In the genomic region with DNA sequence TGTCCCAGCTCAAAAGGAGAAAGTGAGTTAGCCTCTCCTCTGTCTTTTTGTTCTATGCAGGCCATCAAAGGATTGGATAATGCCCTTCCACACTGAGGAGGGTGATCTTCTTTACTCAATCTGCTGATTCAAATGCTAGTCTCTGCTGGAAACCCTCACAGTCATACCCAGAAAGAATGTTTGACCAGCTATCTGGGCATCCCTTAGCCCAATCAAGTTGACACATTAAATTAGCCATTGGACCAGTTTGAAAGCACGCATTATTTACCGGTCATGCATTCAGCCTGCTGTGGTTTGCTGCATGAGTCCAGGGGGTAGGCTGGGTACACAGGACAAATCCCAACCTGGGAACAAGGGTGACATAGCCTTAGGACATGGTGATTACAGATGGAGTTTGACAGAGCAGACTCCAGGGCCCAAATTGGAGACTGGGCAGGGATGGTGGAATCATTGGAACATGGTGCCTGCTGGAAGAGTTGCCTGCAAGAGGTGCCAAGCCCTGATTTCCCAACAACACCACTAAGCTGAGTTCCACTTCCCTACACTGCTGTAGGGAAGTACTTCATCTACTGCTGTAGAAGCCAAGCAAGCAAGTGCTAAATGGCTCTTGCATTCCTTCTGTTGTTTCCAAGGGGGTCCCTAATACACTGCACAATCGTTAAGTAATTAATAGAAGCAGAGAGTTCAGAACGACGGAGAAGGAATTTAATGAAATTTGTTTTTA, we compare ENCODE assay signal across 33 cellular contexts.
"Had no signal": no experiment of that assay in that cellular context is flagged by ENCODE, and none has a peak within 500 bp of the region (broad histone marks: within the 10 kb centered on the region; RNA-seq: fewer than 3 reads in every experiment).

No MANE protein-coding gene starts in this region.

- H3K36me3 Mint-ChIP-seq: activated naive CD4-positive, alpha-beta T cell treated with anti-CD3 and anti-CD28 coated beads, Interleukin-2, amount 10 ng/mL, durations not matched to agents 7 days and 5 days; activated naive CD8-positive, alpha-beta T cell treated with anti-CD3 and anti-CD28 coated beads, Interleukin-2, amount 10 ng/mL, durations not matched to agents 7 days and 5 days; brain; stimulated activated effector memory CD8-positive, alpha-beta T cell treated with anti-CD3 and anti-CD28 coated beads, Interleukin-12 subunit alpha, Interleukin-12 subunit beta, amount 100 ng/mL, for 72 hours had no signal

- H3K9me3 ChIP-seq: ascending aorta, colonic mucosa, gastrocnemius medialis, mucosa of descending colon, neutrophil, prostate gland, sigmoid colon, thyroid gland, upper lobe of left lung had no signal

- ATAC-seq: activated CD4-positive, CD25-positive, alpha-beta regulatory T cell treated with anti-CD3 and anti-CD28 coated beads, Interleukin-2, amount 50 U/mL, for 24 hours; gastrocnemius medialis; left cardiac atrium; left ventricle myocardium superior; mucosa of descending colon; stimulated activated effector memory CD8-positive, alpha-beta T cell treated with anti-CD3 and anti-CD28 coated beads, Interleukin-12 subunit alpha, Interleukin-12 subunit beta, amount 100 ng/mL, for 72 hours had no signal

- H3K36me3 ChIP-seq: ascending aorta, cardiac muscle cell, colonic mucosa, gastrocnemius medialis, neutrophil, ovary, prostate gland, sigmoid colon, stomach, thyroid gland, upper lobe of left lung had no signal

- H3K4me1 Mint-ChIP-seq: activated CD4-positive, alpha-beta memory T cell treated with anti-CD3 and anti-CD28 coated beads, Interleukin-2, amount 10 ng/mL, durations not matched to agents 7 days and 5 days; activated CD4-positive, alpha-beta T cell treated with anti-CD3 and anti-CD28 coated beads, Interleukin-2, amount 10 ng/mL, durations not matched to agents 24 days and 14 days; activated naive CD4-positive, alpha-beta T cell treated with anti-CD3 and anti-CD28 coated beads, Interleukin-2, amount 10 ng/mL, durations not matched to agents 7 days and 5 days; activated naive CD8-positive, alpha-beta T cell treated with anti-CD3 and anti-CD28 coated beads, Interleukin-2, amount 10 ng/mL, durations not matched to agents 7 days and 5 days; stimulated activated effector memory CD8-positive, alpha-beta T cell treated with anti-CD3 and anti-CD28 coated beads, Interleukin-12 subunit alpha, Interleukin-12 subunit beta, amount 100 ng/mL, for 72 hours had no signal

- H3K4me3 ChIP-seq: ascending aorta, cardiac muscle cell, colonic mucosa, gastrocnemius medialis, mucosa of descending colon, ovary, prostate gland, sigmoid colon, stomach, thyroid gland, upper lobe of left lung had no signal

- H3K27ac Mint-ChIP-seq: activated CD4-positive, alpha-beta memory T cell treated with anti-CD3 and anti-CD28 coated beads, Interleukin-2, amount 10 ng/mL, durations not matched to agents 7 days and 5 days; activated CD4-positive, alpha-beta T cell treated with anti-CD3 and anti-CD28 coated beads, Interleukin-2, amount 10 ng/mL, durations not matched to agents 24 days and 14 days; activated naive CD4-positive, alpha-beta T cell treated with anti-CD3 and anti-CD28 coated beads, Interleukin-2, amount 10 ng/mL, durations not matched to agents 7 days and 5 days; activated naive CD8-positive, alpha-beta T cell treated with anti-CD3 and anti-CD28 coated beads, Interleukin-2, amount 10 ng/mL, durations not matched to agents 7 days and 5 days; activated T-cell treated with anti-CD3 and anti-CD28 coated beads, Interleukin-2, amount 50 U/mL, for 24 hours; brain; nephron; stimulated activated effector memory CD8-positive, alpha-beta T cell treated with anti-CD3 and anti-CD28 coated beads, Interleukin-12 subunit alpha, Interleukin-12 subunit beta, amount 100 ng/mL, for 72 hours; T-helper 2 cell treated with Interferon-gamma antibody and Interleukin-4, amounts not matched to agents 5 μg/mL and 100 μg/mL, for 36 hours had no signal

- FAIRE-seq: islet of Langerhans, small intestine had no signal

- H3K27me3 ChIP-seq: ascending aorta, colonic mucosa, gastrocnemius medialis, ovary, sigmoid colon, thyroid gland, upper lobe of left lung had no signal

- H3K9me3 Mint-ChIP-seq: activated CD4-positive, alpha-beta memory T cell treated with anti-CD3 and anti-CD28 coated beads, Interleukin-2, amount 10 ng/mL, durations not matched to agents 7 days and 5 days; activated CD4-positive, alpha-beta T cell treated with anti-CD3 and anti-CD28 coated beads, Interleukin-2, amount 10 ng/mL, durations not matched to agents 24 days and 14 days; activated naive CD4-positive, alpha-beta T cell treated with anti-CD3 and anti-CD28 coated beads, Interleukin-2, amount 10 ng/mL, durations not matched to agents 7 days and 5 days; activated T-cell treated with anti-CD3 and anti-CD28 coated beads, Interleukin-2, amount 50 U/mL, for 24 hours; stimulated activated effector memory CD8-positive, alpha-beta T cell treated with anti-CD3 and anti-CD28 coated beads, Interleukin-12 subunit alpha, Interleukin-12 subunit beta, amount 100 ng/mL, for 72 hours; T-helper 2 cell treated with Interferon-gamma antibody and Interleukin-4, amounts not matched to agents 5 μg/mL and 100 μg/mL, for 36 hours had no signal

- H3K27ac ChIP-seq: ascending aorta, cardiac muscle cell, colonic mucosa, gastrocnemius medialis, neutrophil, ovary, prostate gland, sigmoid colon, stomach, thyroid gland, upper lobe of left lung had no signal

- H3K4me3 Mint-ChIP-seq: activated CD4-positive, alpha-beta memory T cell treated with anti-CD3 and anti-CD28 coated beads, Interleukin-2, amount 10 ng/mL, durations not matched to agents 7 days and 5 days; activated CD4-positive, alpha-beta T cell treated with anti-CD3 and anti-CD28 coated beads, Interleukin-2, amount 10 ng/mL, durations not matched to agents 24 days and 14 days; activated naive CD4-positive, alpha-beta T cell treated with anti-CD3 and anti-CD28 coated beads, Interleukin-2, amount 10 ng/mL, durations not matched to agents 7 days and 5 days; activated naive CD8-positive, alpha-beta T cell treated with anti-CD3 and anti-CD28 coated beads, Interleukin-2, amount 10 ng/mL, durations not matched to agents 7 days and 5 days; activated T-cell treated with anti-CD3 and anti-CD28 coated beads, Interleukin-2, amount 50 U/mL, for 24 hours; brain; nephron; stimulated activated effector memory CD8-positive, alpha-beta T cell treated with anti-CD3 and anti-CD28 coated beads, Interleukin-12 subunit alpha, Interleukin-12 subunit beta, amount 100 ng/mL, for 72 hours; T-helper 2 cell treated with Interferon-gamma antibody and Interleukin-4, amounts not matched to agents 5 μg/mL and 100 μg/mL, for 36 hours had no signal

- H3K4me1 ChIP-seq: ascending aorta, colonic mucosa, gastrocnemius medialis, prostate gland, sigmoid colon, thyroid gland, upper lobe of left lung had no signal

- DNase-seq: activated CD4-positive, alpha-beta memory T cell treated with anti-CD3 and anti-CD28 coated beads, Interleukin-2, amount 10 ng/mL, durations not matched to agents 7 days and 5 days; activated CD4-positive, alpha-beta T cell treated with anti-CD3 and anti-CD28 coated beads, Interleukin-2, amount 10 ng/mL, durations not matched to agents 24 days and 14 days; activated CD8-positive, alpha-beta memory T cell treated with anti-CD3 and anti-CD28 coated beads, Interleukin-2, amount 50 U/mL, for 48 hours; activated gamma-delta T cell; activated naive CD4-positive, alpha-beta T cell treated with anti-CD3 and anti-CD28 coated beads, Interleukin-2, amount 10 ng/mL, durations not matched to agents 7 days and 5 days; activated naive CD8-positive, alpha-beta T cell treated with anti-CD3 and anti-CD28 coated beads, Interleukin-2, amount 10 ng/mL, durations not matched to agents 7 days and 5 days; activated T-cell treated with anti-CD3 and anti-CD28 coated beads, Interleukin-2, amount 50 U/mL, for 24 hours; cerebellar nuclear complex; colonic mucosa; effector CD8-positive, alpha-beta T cell; gastrocnemius medialis; glutamatergic neuron; left cardiac atrium; left ventricle myocardium superior; mucosa of descending colon; ovary; retina; sigmoid colon; small intestine; stimulated activated CD4-positive, alpha-beta T cell treated with anti-CD3 and anti-CD28 coated beads, Interleukin-4, amount 100 ng/mL, for 24 hours; stomach; thyroid gland; upper lobe of left lung had no signal
